ENCODE assay signal across 1 cellular context in the genomic region with DNA sequence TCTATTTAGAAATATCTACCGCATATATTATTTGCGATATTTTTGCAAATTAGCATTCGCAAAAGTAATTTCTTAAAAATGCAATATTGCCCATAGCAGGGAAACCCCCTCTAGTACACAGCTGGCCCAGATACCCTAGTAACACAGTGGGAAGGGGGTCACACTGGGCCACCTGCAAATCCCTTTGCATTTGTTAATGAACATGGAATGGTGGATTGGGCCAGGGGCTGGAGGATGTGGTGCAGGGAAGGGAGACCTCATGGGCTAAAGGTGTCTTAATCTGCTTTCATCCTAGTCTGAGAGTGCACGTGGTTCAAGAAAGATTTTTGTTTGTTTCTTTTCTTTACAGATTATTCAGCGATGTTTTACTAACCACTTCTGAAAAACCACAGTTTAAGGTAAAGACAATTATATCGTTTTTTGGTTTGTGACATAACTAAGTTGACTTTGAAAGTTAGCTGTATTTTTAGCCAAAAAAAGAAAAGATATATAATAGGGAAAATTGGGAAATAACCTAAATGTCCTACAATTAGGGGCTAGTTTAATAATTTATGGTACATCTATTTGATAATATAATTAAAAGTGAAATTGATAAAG.
TF ChIP-seq lines count a peak whose summit lies in the region.

No MANE protein-coding gene starts in this region.

TF ChIP-seq in H1, 55 proteins besides CTCF, POLR2A, EP300 and RAD21:
- TF ChIP-seq HDAC2 (IDR thresholded peaks at IDR 0.05; ENCODE audit: borderline replicate concordance in 1 of 2, low read depth in 2 of 2, low read length in 2 of 2) (0 out of 4 replicates have a peak, but pooled peaks of 1 of the 2 experiments have one; percentile 75), TCF12 (IDR thresholded peaks at IDR 0.05; ENCODE audit: low read depth, low read length) (peak; percentile 63; the same call in 1 of the 2 replicates)
- TF ChIP-seq, protein P1, sequence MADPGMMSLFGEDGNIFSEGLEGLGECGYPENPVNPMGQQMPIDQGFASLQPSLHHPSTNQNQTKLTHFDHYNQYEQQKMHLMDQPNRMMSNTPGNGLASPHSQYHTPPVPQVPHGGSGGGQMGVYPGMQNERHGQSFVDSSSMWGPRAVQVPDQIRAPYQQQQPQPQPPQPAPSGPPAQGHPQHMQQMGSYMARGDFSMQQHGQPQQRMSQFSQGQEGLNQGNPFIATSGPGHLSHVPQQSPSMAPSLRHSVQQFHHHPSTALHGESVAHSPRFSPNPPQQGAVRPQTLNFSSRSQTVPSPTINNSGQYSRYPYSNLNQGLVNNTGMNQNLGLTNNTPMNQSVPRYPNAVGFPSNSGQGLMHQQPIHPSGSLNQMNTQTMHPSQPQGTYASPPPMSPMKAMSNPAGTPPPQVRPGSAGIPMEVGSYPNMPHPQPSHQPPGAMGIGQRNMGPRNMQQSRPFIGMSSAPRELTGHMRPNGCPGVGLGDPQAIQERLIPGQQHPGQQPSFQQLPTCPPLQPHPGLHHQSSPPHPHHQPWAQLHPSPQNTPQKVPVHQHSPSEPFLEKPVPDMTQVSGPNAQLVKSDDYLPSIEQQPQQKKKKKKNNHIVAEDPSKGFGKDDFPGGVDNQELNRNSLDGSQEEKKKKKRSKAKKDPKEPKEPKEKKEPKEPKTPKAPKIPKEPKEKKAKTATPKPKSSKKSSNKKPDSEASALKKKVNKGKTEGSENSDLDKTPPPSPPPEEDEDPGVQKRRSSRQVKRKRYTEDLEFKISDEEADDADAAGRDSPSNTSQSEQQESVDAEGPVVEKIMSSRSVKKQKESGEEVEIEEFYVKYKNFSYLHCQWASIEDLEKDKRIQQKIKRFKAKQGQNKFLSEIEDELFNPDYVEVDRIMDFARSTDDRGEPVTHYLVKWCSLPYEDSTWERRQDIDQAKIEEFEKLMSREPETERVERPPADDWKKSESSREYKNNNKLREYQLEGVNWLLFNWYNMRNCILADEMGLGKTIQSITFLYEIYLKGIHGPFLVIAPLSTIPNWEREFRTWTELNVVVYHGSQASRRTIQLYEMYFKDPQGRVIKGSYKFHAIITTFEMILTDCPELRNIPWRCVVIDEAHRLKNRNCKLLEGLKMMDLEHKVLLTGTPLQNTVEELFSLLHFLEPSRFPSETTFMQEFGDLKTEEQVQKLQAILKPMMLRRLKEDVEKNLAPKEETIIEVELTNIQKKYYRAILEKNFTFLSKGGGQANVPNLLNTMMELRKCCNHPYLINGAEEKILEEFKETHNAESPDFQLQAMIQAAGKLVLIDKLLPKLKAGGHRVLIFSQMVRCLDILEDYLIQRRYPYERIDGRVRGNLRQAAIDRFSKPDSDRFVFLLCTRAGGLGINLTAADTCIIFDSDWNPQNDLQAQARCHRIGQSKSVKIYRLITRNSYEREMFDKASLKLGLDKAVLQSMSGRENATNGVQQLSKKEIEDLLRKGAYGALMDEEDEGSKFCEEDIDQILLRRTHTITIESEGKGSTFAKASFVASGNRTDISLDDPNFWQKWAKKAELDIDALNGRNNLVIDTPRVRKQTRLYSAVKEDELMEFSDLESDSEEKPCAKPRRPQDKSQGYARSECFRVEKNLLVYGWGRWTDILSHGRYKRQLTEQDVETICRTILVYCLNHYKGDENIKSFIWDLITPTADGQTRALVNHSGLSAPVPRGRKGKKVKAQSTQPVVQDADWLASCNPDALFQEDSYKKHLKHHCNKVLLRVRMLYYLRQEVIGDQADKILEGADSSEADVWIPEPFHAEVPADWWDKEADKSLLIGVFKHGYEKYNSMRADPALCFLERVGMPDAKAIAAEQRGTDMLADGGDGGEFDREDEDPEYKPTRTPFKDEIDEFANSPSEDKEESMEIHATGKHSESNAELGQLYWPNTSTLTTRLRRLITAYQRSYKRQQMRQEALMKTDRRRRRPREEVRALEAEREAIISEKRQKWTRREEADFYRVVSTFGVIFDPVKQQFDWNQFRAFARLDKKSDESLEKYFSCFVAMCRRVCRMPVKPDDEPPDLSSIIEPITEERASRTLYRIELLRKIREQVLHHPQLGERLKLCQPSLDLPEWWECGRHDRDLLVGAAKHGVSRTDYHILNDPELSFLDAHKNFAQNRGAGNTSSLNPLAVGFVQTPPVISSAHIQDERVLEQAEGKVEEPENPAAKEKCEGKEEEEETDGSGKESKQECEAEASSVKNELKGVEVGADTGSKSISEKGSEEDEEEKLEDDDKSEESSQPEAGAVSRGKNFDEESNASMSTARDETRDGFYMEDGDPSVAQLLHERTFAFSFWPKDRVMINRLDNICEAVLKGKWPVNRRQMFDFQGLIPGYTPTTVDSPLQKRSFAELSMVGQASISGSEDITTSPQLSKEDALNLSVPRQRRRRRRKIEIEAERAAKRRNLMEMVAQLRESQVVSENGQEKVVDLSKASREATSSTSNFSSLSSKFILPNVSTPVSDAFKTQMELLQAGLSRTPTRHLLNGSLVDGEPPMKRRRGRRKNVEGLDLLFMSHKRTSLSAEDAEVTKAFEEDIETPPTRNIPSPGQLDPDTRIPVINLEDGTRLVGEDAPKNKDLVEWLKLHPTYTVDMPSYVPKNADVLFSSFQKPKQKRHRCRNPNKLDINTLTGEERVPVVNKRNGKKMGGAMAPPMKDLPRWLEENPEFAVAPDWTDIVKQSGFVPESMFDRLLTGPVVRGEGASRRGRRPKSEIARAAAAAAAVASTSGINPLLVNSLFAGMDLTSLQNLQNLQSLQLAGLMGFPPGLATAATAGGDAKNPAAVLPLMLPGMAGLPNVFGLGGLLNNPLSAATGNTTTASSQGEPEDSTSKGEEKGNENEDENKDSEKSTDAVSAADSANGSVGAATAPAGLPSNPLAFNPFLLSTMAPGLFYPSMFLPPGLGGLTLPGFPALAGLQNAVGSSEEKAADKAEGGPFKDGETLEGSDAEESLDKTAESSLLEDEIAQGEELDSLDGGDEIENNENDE (IDR thresholded peaks at IDR 0.05; ENCODE audit: insufficient replicate concordance, low read length), result peak; percentile 44
- TF ChIP-seq, protein P2, sequence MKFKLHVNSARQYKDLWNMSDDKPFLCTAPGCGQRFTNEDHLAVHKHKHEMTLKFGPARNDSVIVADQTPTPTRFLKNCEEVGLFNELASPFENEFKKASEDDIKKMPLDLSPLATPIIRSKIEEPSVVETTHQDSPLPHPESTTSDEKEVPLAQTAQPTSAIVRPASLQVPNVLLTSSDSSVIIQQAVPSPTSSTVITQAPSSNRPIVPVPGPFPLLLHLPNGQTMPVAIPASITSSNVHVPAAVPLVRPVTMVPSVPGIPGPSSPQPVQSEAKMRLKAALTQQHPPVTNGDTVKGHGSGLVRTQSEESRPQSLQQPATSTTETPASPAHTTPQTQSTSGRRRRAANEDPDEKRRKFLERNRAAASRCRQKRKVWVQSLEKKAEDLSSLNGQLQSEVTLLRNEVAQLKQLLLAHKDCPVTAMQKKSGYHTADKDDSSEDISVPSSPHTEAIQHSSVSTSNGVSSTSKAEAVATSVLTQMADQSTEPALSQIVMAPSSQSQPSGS (IDR thresholded peaks at IDR 0.05; ENCODE audit: low read length), result no peak
